In the genomic region with DNA sequence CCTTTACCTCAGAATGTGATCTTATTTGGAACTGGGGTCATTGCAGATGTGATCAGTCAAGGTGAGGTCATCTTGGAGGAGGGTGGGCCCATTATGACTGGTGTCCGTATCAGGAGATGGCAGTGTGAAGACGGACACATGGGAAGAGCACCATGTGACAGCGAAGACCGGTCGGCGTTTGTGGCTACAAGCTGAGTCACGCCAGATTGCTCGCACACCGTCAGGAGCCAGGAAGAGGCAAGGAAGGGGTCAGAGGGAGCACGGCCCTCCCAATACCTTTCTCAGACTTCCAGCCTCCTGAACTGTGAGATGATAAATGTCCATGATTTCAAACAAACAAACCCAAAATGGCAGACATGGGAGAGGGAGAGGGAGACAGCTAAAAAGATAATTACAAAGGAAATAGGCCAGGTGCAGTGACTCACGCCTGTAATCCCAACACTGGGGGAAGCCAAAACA, we compare ENCODE assay signal across 1 cellular context.
TF ChIP-seq lines count a peak whose summit lies in the region.

No MANE protein-coding gene starts in this region.

TF ChIP-seq in K562, 482 proteins besides CTCF, POLR2A, EP300 and RAD21 (continued from another document):
- TF ChIP-seq PML (IDR thresholded peaks at IDR 0.05; ENCODE audit: low read length) (peak; percentile 45; the same call in 1 of the 2 replicates), ZNF263 (CRISPR knock-in tag; IDR thresholded peaks at IDR 0.05; ENCODE audit: borderline replicate concordance) (peak; percentile 89), TAL1 (IDR thresholded peaks at IDR 0.05) (peak; percentile 48; the same call in 1 of the 2 replicates), ZFP1 (CRISPR knock-in tag; IDR thresholded peaks at IDR 0.05) (no peak), NONO (IDR thresholded peaks at IDR 0.05; ENCODE audit: low read depth in 2 of 2, low read length in 1 of 2) (peak in 1 of 2 experiments; percentile 54; a peak in 1 of 4 replicates), EP400 (IDR thresholded peaks at IDR 0.05) (peak; percentile 93), ZEB2 (IDR thresholded peaks at IDR 0.05) (peak; percentile 92), FUS (optimal IDR thresholded peaks at IDR 0.05; ENCODE audit: low read depth, low read length) (no peak), ZNF217 (CRISPR knock-in tag; IDR thresholded peaks at IDR 0.05) (no peak), BRD9 (IDR thresholded peaks at IDR 0.05; ENCODE audit: low read depth, partially characterized antibody) (no peak), TAF15 (IDR thresholded peaks at IDR 0.05; ENCODE audit: low read depth, low read length) (no peak), FOXM1 (IDR thresholded peaks at IDR 0.05; ENCODE audit: low read depth) (no peak), FOXM1 (CRISPR knock-in tag; IDR thresholded peaks at IDR 0.05; ENCODE audit: low read depth) (no peak), HLTF (IDR thresholded peaks at IDR 0.05) (peak; percentile 51; the same call in 1 of the 2 replicates), ZNF589 (CRISPR knock-in tag; IDR thresholded peaks at IDR 0.05; ENCODE audit: low read depth) (peak; percentile 63; the same call in 1 of the 2 replicates), MAFK (IDR thresholded peaks at IDR 0.05; ENCODE audit: low read length) (peak; percentile 81), ZNF12 (CRISPR knock-in tag; IDR thresholded peaks at IDR 0.05) (no peak), ZNF445 (CRISPR knock-in tag; IDR thresholded peaks at IDR 0.05; ENCODE audit: low read depth) (no peak), SMARCA4 (IDR thresholded peaks at IDR 0.05) (peak; percentile 86)
- TF ChIP-seq, protein P1, sequence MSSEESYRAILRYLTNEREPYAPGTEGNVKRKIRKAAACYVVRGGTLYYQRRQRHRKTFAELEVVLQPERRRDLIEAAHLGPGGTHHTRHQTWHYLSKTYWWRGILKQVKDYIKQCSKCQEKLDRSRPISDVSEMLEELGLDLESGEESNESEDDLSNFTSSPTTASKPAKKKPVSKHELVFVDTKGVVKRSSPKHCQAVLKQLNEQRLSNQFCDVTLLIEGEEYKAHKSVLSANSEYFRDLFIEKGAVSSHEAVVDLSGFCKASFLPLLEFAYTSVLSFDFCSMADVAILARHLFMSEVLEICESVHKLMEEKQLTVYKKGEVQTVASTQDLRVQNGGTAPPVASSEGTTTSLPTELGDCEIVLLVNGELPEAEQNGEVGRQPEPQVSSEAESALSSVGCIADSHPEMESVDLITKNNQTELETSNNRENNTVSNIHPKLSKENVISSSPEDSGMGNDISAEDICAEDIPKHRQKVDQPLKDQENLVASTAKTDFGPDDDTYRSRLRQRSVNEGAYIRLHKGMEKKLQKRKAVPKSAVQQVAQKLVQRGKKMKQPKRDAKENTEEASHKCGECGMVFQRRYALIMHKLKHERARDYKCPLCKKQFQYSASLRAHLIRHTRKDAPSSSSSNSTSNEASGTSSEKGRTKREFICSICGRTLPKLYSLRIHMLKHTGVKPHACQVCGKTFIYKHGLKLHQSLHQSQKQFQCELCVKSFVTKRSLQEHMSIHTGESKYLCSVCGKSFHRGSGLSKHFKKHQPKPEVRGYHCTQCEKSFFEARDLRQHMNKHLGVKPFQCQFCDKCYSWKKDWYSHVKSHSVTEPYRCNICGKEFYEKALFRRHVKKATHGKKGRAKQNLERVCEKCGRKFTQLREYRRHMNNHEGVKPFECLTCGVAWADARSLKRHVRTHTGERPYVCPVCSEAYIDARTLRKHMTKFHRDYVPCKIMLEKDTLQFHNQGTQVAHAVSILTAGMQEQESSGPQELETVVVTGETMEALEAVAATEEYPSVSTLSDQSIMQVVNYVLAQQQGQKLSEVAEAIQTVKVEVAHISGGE (CRISPR knock-in tag; IDR thresholded peaks at IDR 0.05), result peak in 1 of 3 experiments; percentile 87; a peak in 2 of 6 replicates
- TF ChIP-seq, protein P2, sequence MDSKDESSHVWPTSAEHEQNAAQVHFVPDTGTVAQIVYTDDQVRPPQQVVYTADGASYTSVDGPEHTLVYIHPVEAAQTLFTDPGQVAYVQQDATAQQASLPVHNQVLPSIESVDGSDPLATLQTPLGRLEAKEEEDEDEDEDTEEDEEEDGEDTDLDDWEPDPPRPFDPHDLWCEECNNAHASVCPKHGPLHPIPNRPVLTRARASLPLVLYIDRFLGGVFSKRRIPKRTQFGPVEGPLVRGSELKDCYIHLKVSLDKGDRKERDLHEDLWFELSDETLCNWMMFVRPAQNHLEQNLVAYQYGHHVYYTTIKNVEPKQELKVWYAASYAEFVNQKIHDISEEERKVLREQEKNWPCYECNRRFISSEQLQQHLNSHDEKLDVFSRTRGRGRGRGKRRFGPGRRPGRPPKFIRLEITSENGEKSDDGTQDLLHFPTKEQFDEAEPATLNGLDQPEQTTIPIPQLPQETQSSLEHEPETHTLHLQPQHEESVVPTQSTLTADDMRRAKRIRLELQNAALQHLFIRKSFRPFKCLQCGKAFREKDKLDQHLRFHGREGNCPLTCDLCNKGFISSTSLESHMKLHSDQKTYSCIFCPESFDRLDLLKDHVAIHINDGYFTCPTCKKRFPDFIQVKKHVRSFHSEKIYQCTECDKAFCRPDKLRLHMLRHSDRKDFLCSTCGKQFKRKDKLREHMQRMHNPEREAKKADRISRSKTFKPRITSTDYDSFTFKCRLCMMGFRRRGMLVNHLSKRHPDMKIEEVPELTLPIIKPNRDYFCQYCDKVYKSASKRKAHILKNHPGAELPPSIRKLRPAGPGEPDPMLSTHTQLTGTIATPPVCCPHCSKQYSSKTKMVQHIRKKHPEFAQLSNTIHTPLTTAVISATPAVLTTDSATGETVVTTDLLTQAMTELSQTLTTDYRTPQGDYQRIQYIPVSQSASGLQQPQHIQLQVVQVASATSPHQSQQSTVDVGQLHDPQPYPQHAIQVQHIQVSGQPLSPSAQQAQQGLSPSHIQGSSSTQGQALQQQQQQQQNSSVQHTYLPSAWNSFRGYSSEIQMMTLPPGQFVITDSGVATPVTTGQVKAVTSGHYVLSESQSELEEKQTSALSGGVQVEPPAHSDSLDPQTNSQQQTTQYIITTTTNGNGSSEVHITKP (IDR thresholded peaks at IDR 0.05; ENCODE audit: partially characterized antibody), result peak; percentile 57
- TF ChIP-seq, protein P3, sequence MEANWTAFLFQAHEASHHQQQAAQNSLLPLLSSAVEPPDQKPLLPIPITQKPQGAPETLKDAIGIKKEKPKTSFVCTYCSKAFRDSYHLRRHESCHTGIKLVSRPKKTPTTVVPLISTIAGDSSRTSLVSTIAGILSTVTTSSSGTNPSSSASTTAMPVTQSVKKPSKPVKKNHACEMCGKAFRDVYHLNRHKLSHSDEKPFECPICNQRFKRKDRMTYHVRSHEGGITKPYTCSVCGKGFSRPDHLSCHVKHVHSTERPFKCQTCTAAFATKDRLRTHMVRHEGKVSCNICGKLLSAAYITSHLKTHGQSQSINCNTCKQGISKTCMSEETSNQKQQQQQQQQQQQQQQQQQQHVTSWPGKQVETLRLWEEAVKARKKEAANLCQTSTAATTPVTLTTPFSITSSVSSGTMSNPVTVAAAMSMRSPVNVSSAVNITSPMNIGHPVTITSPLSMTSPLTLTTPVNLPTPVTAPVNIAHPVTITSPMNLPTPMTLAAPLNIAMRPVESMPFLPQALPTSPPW (CRISPR knock-in tag; IDR thresholded peaks at IDR 0.05), result peak; percentile 64
